In the genomic region with DNA sequence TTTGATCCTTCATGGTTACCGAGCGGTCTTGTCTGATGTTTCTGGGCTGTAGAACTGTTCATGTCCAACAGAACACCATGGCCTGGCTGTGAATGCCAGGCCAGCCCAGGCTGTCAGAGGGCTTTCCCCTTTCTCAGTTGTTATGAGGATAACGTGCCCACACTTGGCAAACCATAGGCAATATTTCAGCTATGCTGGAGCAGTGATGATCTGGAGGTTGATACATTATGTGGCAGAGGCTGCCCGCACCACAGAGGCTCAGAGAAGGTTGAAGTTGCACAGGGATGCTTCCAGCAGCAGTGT, we compare ENCODE assay signal across 16 cellular contexts.
"Had no signal": no experiment of that assay in that cellular context is flagged by ENCODE, and none has a peak within 500 bp of the region (broad histone marks: within the 10 kb centered on the region; RNA-seq: fewer than 3 reads in every experiment).

No MANE protein-coding gene starts in this region.

- H3K36me3 ChIP-seq: cardiac muscle cell, lower lobe of right lung had no signal

- H3K27ac Mint-ChIP-seq: activated naive CD4-positive, alpha-beta T cell treated with anti-CD3 and anti-CD28 coated beads, Interleukin-2, amount 50 U/mL, for 24 hours; mesothelial cell of epicardium; nephron progenitor cell; stimulated activated naive CD8-positive, alpha-beta T cell treated with anti-CD3 and anti-CD28 coated beads, Interleukin-15, Interleukin-2, amounts not matched to agents 100 ng/mL and 50 ng/mL, for 24 hours had no signal

- H3K9me3 Mint-ChIP-seq: activated naive CD4-positive, alpha-beta T cell treated with anti-CD3 and anti-CD28 coated beads, Interleukin-2, amount 50 U/mL, for 24 hours; mesothelial cell of epicardium; nephron progenitor cell; stimulated activated naive CD8-positive, alpha-beta T cell treated with anti-CD3 and anti-CD28 coated beads, Interleukin-15, Interleukin-2, amounts not matched to agents 100 ng/mL and 50 ng/mL, for 24 hours had no signal

- H3K36me3 Mint-ChIP-seq: activated naive CD4-positive, alpha-beta T cell treated with anti-CD3 and anti-CD28 coated beads, Interleukin-2, amount 50 U/mL, for 24 hours; mesothelial cell of epicardium had no signal

- DNase-seq: activated CD4-positive, alpha-beta T cell treated with anti-CD3 and anti-CD28 coated beads for 1 hour; activated CD4-positive, alpha-beta T cell treated with anti-CD3 and anti-CD28 coated beads, Interleukin-2, amount 50 U/mL, for 48 hours; activated gamma-delta T cell; amniotic stem cell; foreskin melanocyte; glutamatergic neuron; hippocampal formation; left cardiac atrium; nephron progenitor cell; nucleus accumbens; trophoblast cell had no signal

- H3K9me3 ChIP-seq: lower lobe of right lung had no signal

- H3K27ac ChIP-seq: cardiac muscle cell, lower lobe of right lung had no signal

- ATAC-seq: left cardiac atrium, lower lobe of right lung had no signal

- H3K4me3 ChIP-seq: cardiac muscle cell, lower lobe of right lung had no signal

- H3K4me3 Mint-ChIP-seq: activated naive CD4-positive, alpha-beta T cell treated with anti-CD3 and anti-CD28 coated beads, Interleukin-2, amount 50 U/mL, for 24 hours; mesothelial cell of epicardium; stimulated activated naive CD8-positive, alpha-beta T cell treated with anti-CD3 and anti-CD28 coated beads, Interleukin-15, Interleukin-2, amounts not matched to agents 100 ng/mL and 50 ng/mL, for 24 hours had no signal

- H3K4me1 ChIP-seq: lower lobe of right lung had no signal

- H3K27me3 Mint-ChIP-seq: activated naive CD4-positive, alpha-beta T cell treated with anti-CD3 and anti-CD28 coated beads, Interleukin-2, amount 50 U/mL, for 24 hours; stimulated activated naive CD8-positive, alpha-beta T cell treated with anti-CD3 and anti-CD28 coated beads, Interleukin-15, Interleukin-2, amounts not matched to agents 100 ng/mL and 50 ng/mL, for 24 hours had no signal
